ENCODE assay signal across 13 cellular contexts in genomic region chr14:61368061-61368710, GRCh38. TPM values are rescaled to one million over a fixed set of nuclear protein-coding genes. Genes with fewer than 3 reads are reported as not detected.
A peak's percentile ranks its signal among the peaks of the same experiment; 100 is the strongest.
DNase-seq lines count a peak whose midpoint lies in the region; ATAC-seq, FAIRE-seq and TF ChIP-seq lines count a peak whose summit lies in the region.
"Had no signal": no experiment of that assay in that cellular context is flagged by ENCODE, and none has a peak within 500 bp of the region (broad histone marks: within the 10 kb centered on the region; RNA-seq: fewer than 3 reads in every experiment).

No MANE protein-coding gene starts in this region.

- no peaks in the 10 kb centered on the region for H3K79me2 ChIP-seq in HepG2 (ENCODE audit: insufficient read depth, low read length)

- H2AFZ ChIP-seq in HepG2 (ENCODE audit: low read length) (no peak overlapping the region), neuronal stem cell (ENCODE audit: low read length) (no peak overlapping the region)

- no peak overlapping the region for H4K91ac ChIP-seq in neuronal stem cell (ENCODE audit: low read depth, low read length, poor library complexity)

- no peaks in the 10 kb centered on the region for H3K79me1 ChIP-seq in neuronal stem cell (ENCODE audit: low read depth, low read length)

- DNase-seq in right lobe of liver: no peak
- DNase-seq in HepG2 (ENCODE audit: low spot score): no peak
- DNase-seq in T-helper 17 cell: no peak
- peak; percentile 54 for DNase-seq in iPS-NIHi11 (ENCODE audit: low spot score)
- peak; percentile 60 for DNase-seq in ureter (ENCODE audit: low spot score)
- no peak for DNase-seq in NK-92 treated with Interleukin-12 subunit alpha and Interleukin-12 subunit beta, amount 100 ng/mL, for 24 hours (lab: John Stamatoyannopoulos, UW)
- DNase-seq in NCI-H2029 treated with DMSO at 0.1 percent for 48 hours (lab: John Stamatoyannopoulos, UW): no peak
- no peak for DNase-seq in neuronal stem cell (ENCODE audit: low spot score)
- DNase-seq: activated CD8-positive, alpha-beta memory T cell treated with anti-CD3 and anti-CD28 coated beads for 24 hours; NCI-H524 treated with DMSO at 0.1 percent for 48 hours; SHP77 treated with DMSO at 0.1 percent for 48 hours had no signal

- ATAC-seq in right lobe of liver (peak; percentile 6 to 40 (median 29)), HepG2 (no peak), T-helper 17 cell (no peak)

- in situ Hi-C loops in HepG2 (cut with HindIII; ENCODE audit: extremely low pct_ligation_motif_present, low pct_unique_long_range_greater_than_20kb): no loop called here

- no peaks in the 10 kb centered on the region for H3K27me3 Mint-ChIP-seq in T-helper 17 cell

- no peaks in the 10 kb centered on the region for H3K27me3 ChIP-seq in right lobe of liver
- H3K27me3 ChIP-seq in HepG2 (ENCODE audit: control insufficient read depth in 1 of 2, insufficient read depth in 2 of 2, low read length in 2 of 2): no peaks in the 10 kb centered on the region; a peak in 1 of 5 replicates
- H3K27me3 ChIP-seq in neuronal stem cell (ENCODE audit: control insufficient read depth in 3 of 3, insufficient read depth in 3 of 3, low read depth in 1 of 3, low read length in 3 of 3): no peaks in the 10 kb centered on the region
- H3K27me3 ChIP-seq: ascending aorta had no signal

- H2BK120ac ChIP-seq in neuronal stem cell (ENCODE audit: low read depth, low read length): no peak overlapping the region

- no peak overlapping the region for H3K27ac ChIP-seq in right lobe of liver
- H3K27ac ChIP-seq in HepG2 (ENCODE audit: extremely low read length, insufficient read depth, low read length): no peak overlapping the region
- no peak overlapping the region for H3K27ac ChIP-seq in neuronal stem cell (replicated peaks; ENCODE audit: low read length)
- H3K27ac ChIP-seq: ascending aorta had no signal

- POLR2A ChIA-PET in HepG2 (lab: Yijun Ruan, JAX): no interaction called here

- intact Hi-C loops in right lobe of liver (cut with DNase I) (no loop called here), HepG2 (cut with micrococcal nuclease; ENCODE audit: unreplicated experiment) (no loop called here)

- no peak for TF ChIP-seq EP300 in HepG2 (IDR thresholded peaks at IDR 0.05; ENCODE audit: low read depth in 2 of 2, low read length in 2 of 2)
- TF ChIP-seq EP300 in HepG2 (CRISPR knock-in tag; IDR thresholded peaks at IDR 0.05; ENCODE audit: borderline replicate concordance): no peak

- TF ChIP-seq CTCF in right lobe of liver (IDR thresholded peaks at IDR 0.05): no peak
- TF ChIP-seq CTCF in HepG2 (CRISPR knock-in tag; IDR thresholded peaks at IDR 0.05): no peak

- no peak overlapping the region for H2BK12ac ChIP-seq in neuronal stem cell (ENCODE audit: low read length)

- H3K14ac ChIP-seq in neuronal stem cell (ENCODE audit: low read length): no peak overlapping the region

- H3K36me3 ChIP-seq in right lobe of liver (no peaks in the 10 kb centered on the region), HepG2 (replicated peaks in 1 of 2; ENCODE audit: control insufficient read depth in 1 of 2, insufficient read depth in 2 of 2, low read length in 2 of 2) (no peaks in the 10 kb centered on the region), neuronal stem cell (replicated peaks in 1 of 2; ENCODE audit: control insufficient read depth in 2 of 2, insufficient read depth in 2 of 2, low read length in 2 of 2) (no peaks in the 10 kb centered on the region)
- H3K36me3 ChIP-seq: ascending aorta had no signal

- no peak overlapping the region for H4K8ac ChIP-seq in neuronal stem cell (ENCODE audit: low read depth, low read length)

- no peak overlapping the region for H3K4ac ChIP-seq in neuronal stem cell (ENCODE audit: low read length)

- TF ChIP-seq POLR2A in right lobe of liver (IDR thresholded peaks at IDR 0.05): no peak
- no peak for TF ChIP-seq POLR2A in HepG2 (IDR thresholded peaks at IDR 0.05; ENCODE audit: insufficient read depth in 1 of 2, low read depth in 2 of 2, low read length in 2 of 2)

- no peak overlapping the region for H2BK15ac ChIP-seq in neuronal stem cell (ENCODE audit: low read length)

- H3K36me3 Mint-ChIP-seq in T-helper 17 cell (ENCODE audit: low read depth): peaks cover 2% of the 10 kb centered on the region

- H4K20me1 ChIP-seq in HepG2 (ENCODE audit: insufficient read depth, low read length): no peaks in the 10 kb centered on the region

- CTCF ChIA-PET in HepG2 (lab: Yijun Ruan, JAX; ENCODE audit: low intra/inter-chr PET ratio, low total read pairs): no interaction called here

- no peak overlapping the region for H3K4me2 ChIP-seq in HepG2 (ENCODE audit: low read depth, low read length)
- H3K4me2 ChIP-seq in neuronal stem cell (ENCODE audit: insufficient read depth, low read length, poor library complexity, severe bottlenecking): no peak overlapping the region

- H3K23ac ChIP-seq in neuronal stem cell (ENCODE audit: low read depth, low read length, poor library complexity): no peak overlapping the region

- no peak overlapping the region for H3K27ac Mint-ChIP-seq in T-helper 17 cell

- H3K9ac ChIP-seq in HepG2 (ENCODE audit: insufficient read depth, low read depth, low read length) (no peak overlapping the region), neuronal stem cell (ENCODE audit: low read depth, low read length, poor library complexity) (no peak overlapping the region)

- FAIRE-seq in HepG2 (lab: Jason Lieb, UNC): no peak

- H3K9me3 ChIP-seq in right lobe of liver (no peaks in the 10 kb centered on the region), HepG2 (ENCODE audit: low read length) (no peaks in the 10 kb centered on the region; the same call in 1 of the 2 replicates), T-helper 17 cell (ENCODE audit: control insufficient read depth, low read length, poor library complexity, severe bottlenecking) (no peaks in the 10 kb centered on the region), neuronal stem cell (replicated peaks in 1 of 2; ENCODE audit: control insufficient read depth in 2 of 2, insufficient read depth in 1 of 2, low read depth in 1 of 2, low read length in 2 of 2) (no peaks in the 10 kb centered on the region)
- H3K9me3 ChIP-seq: ascending aorta had no signal

- no peak overlapping the region for H3K4me3 ChIP-seq in right lobe of liver
- H3K4me3 ChIP-seq in HepG2 (replicated peaks in 1 of 3; ENCODE audit: insufficient read depth in 1 of 3, low read depth in 2 of 3, low read length in 3 of 3): no peak overlapping the region
- H3K4me3 ChIP-seq in neuronal stem cell (ENCODE audit: low read length in 2 of 2): no peak overlapping the region
- H3K4me3 ChIP-seq: ascending aorta, skin epidermis had no signal

- peaks cover 47% of the 10 kb centered on the region for H3K4me1 Mint-ChIP-seq in T-helper 17 cell

- no TSS peak for BruUV-seq in HepG2 (replicated peaks; lab: Mats Ljungman, UMichigan)

- no peak overlapping the region for H2AK5ac ChIP-seq in neuronal stem cell (ENCODE audit: low read depth, low read length)

- no peak overlapping the region for H3K18ac ChIP-seq in neuronal stem cell (ENCODE audit: low read length)

- WGBS in right lobe of liver (ENCODE audit: insufficient coverage, low coverage, low lambda C conversion rate, missing lambda C conversion rate): 60% methylated on average over 3 of the region's 5 CpGs
- 66% methylated on average over 4 of the region's 5 CpGs for WGBS in HepG2 (ENCODE audit: low lambda C conversion rate)
- no CpG with 5 or more reads among the region's 5 CpGs for WGBS in neuronal stem cell (ENCODE audit: extremely low coverage in 2 of 2, insufficient read length in 2 of 2, insufficient replicate concordance in 1 of 2), 2 donors

- peak overlapping the region; percentile 84 for H3K4me3 Mint-ChIP-seq in T-helper 17 cell

- no peak for TF ChIP-seq RAD21 in HepG2 (CRISPR knock-in tag; IDR thresholded peaks at IDR 0.05)

- H2BK5ac ChIP-seq in neuronal stem cell (ENCODE audit: low read length): no peak overlapping the region

- no peaks in the 10 kb centered on the region for H3K4me1 ChIP-seq in right lobe of liver
- no peaks in the 10 kb centered on the region for H3K4me1 ChIP-seq in HepG2 (ENCODE audit: insufficient read depth, low read length)
- peaks cover 0 to 2% of the 10 kb centered on the region in 2 donors for H3K4me1 ChIP-seq in neuronal stem cell (ENCODE audit: control insufficient read depth in 2 of 2, insufficient read depth in 1 of 2, low read depth in 1 of 2, low read length in 2 of 2)
- H3K4me1 ChIP-seq: ascending aorta had no signal

RNA-seq across cellular contexts. Expression of gene PRKCH, which starts 46.8 kb away (rescaled TPM):
- total RNA-seq in right lobe of liver: 10 to 100 TPM in 2 of 6 experiments, 1 to 10 TPM in 4; 5.0 to 12.1 (median 8.8) TPM
- total RNA-seq in HepG2 (2016; rRNA removed; fragmentation: Illumina TruSeq; extraction: Trizol): 1.3 and 1.9 TPM in 2 replicates
- 0.40 and 0.44 TPM in 2 replicates for total RNA-seq in HepG2 (2016; cell fraction: cytosol; rRNA removed; fragmentation: Illumina TruSeq; extraction: Trizol; ENCODE audit: low read depth)
- 1.0 and 1.8 TPM in 2 replicates for total RNA-seq in HepG2 (2016; cell fraction: insoluble cytoplasmic fraction; rRNA removed; fragmentation: Illumina TruSeq; extraction: Trizol)
- total RNA-seq in HepG2 (2016; cell fraction: membrane; rRNA removed; fragmentation: Illumina TruSeq; extraction: Trizol): 0.93 and 1.4 TPM in 2 replicates
- 2.2 and 3.9 TPM in 2 replicates for total RNA-seq in HepG2 (2016; cell fraction: nucleus; rRNA removed; fragmentation: Illumina TruSeq; extraction: Trizol)
- 0.47 and 0.48 TPM in 2 replicates for polyA plus RNA-seq in HepG2 (2011; rRNA removed)
- 0.31 and 0.72 TPM in 2 replicates for polyA plus RNA-seq in HepG2 (2011; cell fraction: cytosol; rRNA removed)
- 0.48 and 0.74 TPM in 2 replicates for polyA plus RNA-seq in HepG2 (2011; cell fraction: nucleus; rRNA removed)
- 0.24 and 1.3 TPM in 2 replicates for polyA plus RNA-seq in HepG2 (2012)
- polyA plus RNA-seq in HepG2 (2016; cell fraction: cytosol; fragmentation: Illumina TruSeq; extraction: Trizol; ENCODE audit: low read depth): 0.06 and 0.10 TPM in 2 replicates
- polyA plus RNA-seq in HepG2 (2016; cell fraction: insoluble cytoplasmic fraction; fragmentation: Illumina TruSeq; extraction: Trizol; ENCODE audit: low read depth): 0.99 and 1.9 TPM in 2 replicates
- polyA plus RNA-seq in HepG2 (2016; cell fraction: membrane; fragmentation: Illumina TruSeq; extraction: Trizol; ENCODE audit: low read depth): 0.19 and 0.48 TPM in 2 replicates
- polyA plus RNA-seq in HepG2 (2016; cell fraction: nucleus; fragmentation: Illumina TruSeq; extraction: Trizol; ENCODE audit: insufficient read depth, low read depth): 0.91 and 1.4 TPM in 2 replicates
- polyA minus RNA-seq in HepG2 (2011; rRNA and poly(A)+ RNA removed; ENCODE audit: low replicate concordance): 1.9 and 3.2 TPM in 2 replicates
- 1.7 TPM in 1 of 2 replicates, not detected in the other for polyA minus RNA-seq in HepG2 (2011; cell fraction: cytosol; rRNA and poly(A)+ RNA removed)
- polyA minus RNA-seq in HepG2 (2011; cell fraction: nucleus; rRNA and poly(A)+ RNA removed): 1.2 and 1.3 TPM in 2 replicates
- total RNA-seq in T-helper 17 cell: 100 to 1,000 TPM; 328 to 342 TPM
- total RNA-seq in ureter: 90.2 TPM
- polyA plus RNA-seq in neuronal stem cell (2013, experiment 1 of 2): 0.99 TPM
- polyA plus RNA-seq in neuronal stem cell (2013, experiment 2 of 2): 1.2 TPM

Comparison
In these comparisons a context has a peak if more than half of its experiments do, and no peak if none do; other contexts are left out.
1. ATAC-seq: peak in right lobe of liver (4 of 4); none in HepG2 (single experiment) and T-helper 17 cell (single experiment).
2. DNase-seq: peak in iPS-NIHi11 (single experiment) and ureter (single experiment); none in right lobe of liver (0 of 3), HepG2 (single experiment), T-helper 17 cell (0 of 3), NK-92 treated with Interleukin-12 subunit alpha and Interleukin-12 subunit beta, amount 100 ng/mL, for 24 hours (single experiment), NCI-H2029 treated with DMSO at 0.1 percent for 48 hours (single experiment) and neuronal stem cell (single experiment).